27 cellular contexts compared by ENCODE assay signal in genomic region chr11:113728814-113729213, GRCh38. TPM values are rescaled to one million over a fixed set of nuclear protein-coding genes. Genes with fewer than 3 reads are reported as not detected.
DNase-seq lines count a peak whose midpoint lies in the region; ATAC-seq and TF ChIP-seq lines count a peak whose summit lies in the region.
"Had no signal": no experiment of that assay in that cellular context is flagged by ENCODE, and none has a peak within 500 bp of the region (broad histone marks: within the 10 kb centered on the region; RNA-seq: fewer than 3 reads in every experiment).

No MANE protein-coding gene starts in this region.

- H3K4me1 ChIP-seq in Panc1 (ENCODE audit: control insufficient read depth, insufficient read depth, low read length) = peaks cover 6% of the 10 kb centered on the region; the same call in 1 of the 2 replicates

- H3K36me3 ChIP-seq in Panc1 (ENCODE audit: control insufficient read depth, insufficient read depth, low read length) = 0 out of 2 replicates have a peak, but pooled peaks cover 8% of the 10 kb centered on the region

- CTCF ChIA-PET in Panc1 (lab: Charles Lee) = interaction anchor here (0.9 kb wide), 1 partner anchor 61 kb away, joined by 3 read pairs; no protein-coding TSS in a partner anchor
- CTCF ChIA-PET in activated CD8-positive, alpha-beta T cell treated with anti-CD3 and anti-CD28 coated beads, Interleukin-2, amount 10 ng/mL, durations not matched to agents 7 days and 5 days (lab: Charles Lee) = no interaction called here

- no peaks in the 10 kb centered on the region for H3K27me3 Mint-ChIP-seq in activated CD8-positive, alpha-beta T cell treated with anti-CD3 and anti-CD28 coated beads, Interleukin-2, amount 10 ng/mL, durations not matched to agents 7 days and 5 days (ENCODE audit: low read depth)
- H3K27me3 Mint-ChIP-seq: activated CD8-positive, alpha-beta T cell treated with anti-CD3 and anti-CD28 coated beads for 36 hours had no signal

- H3K4me3 Mint-ChIP-seq in activated CD8-positive, alpha-beta T cell treated with anti-CD3 and anti-CD28 coated beads, Interleukin-2, amount 10 ng/mL, durations not matched to agents 7 days and 5 days = no peak overlapping the region
- H3K4me3 Mint-ChIP-seq: activated CD8-positive, alpha-beta T cell treated with anti-CD3 and anti-CD28 coated beads for 36 hours; CD8-positive, alpha-beta T cell; nephron had no signal

- peak overlapping the region; percentile 74; the same call in 1 of the 2 replicates for H3K27ac ChIP-seq in Panc1 (ENCODE audit: low read length)
- H3K27ac ChIP-seq: gastrocnemius medialis, PC-9, SJSA1, tibial artery had no signal

- POLR2A ChIA-PET in Panc1 (lab: Charles Lee) = no interaction called here
- POLR2A ChIA-PET in activated CD8-positive, alpha-beta T cell treated with anti-CD3 and anti-CD28 coated beads, Interleukin-2, amount 10 ng/mL, durations not matched to agents 7 days and 5 days (lab: Charles Lee) = no interaction called here

- intact Hi-C loops in Panc1 (cut with micrococcal nuclease; ENCODE audit: unreplicated experiment) = no loop called here

- in situ Hi-C loops in Panc1 (cut with HindIII; ENCODE audit: low pct_unique_long_range_greater_than_20kb, low sequenced_read_pairs) = no loop called here

- DNase-seq in Kasumi-1 (lab: John Stamatoyannopoulos, UW) = peak; percentile 60 to 69
- DNase-seq in Panc1 (ENCODE audit: low read depth, low spot score) = no peak
- peak; percentile 15 for DNase-seq in dermis blood vessel endothelial cell
- DNase-seq in putamen (ENCODE audit: low spot score) = peak; percentile 59
- DNase-seq in NCI-H146 (lab: John Stamatoyannopoulos, UW) = no peak
- no peak for DNase-seq in activated CD8-positive, alpha-beta T cell treated with anti-CD3 and anti-CD28 coated beads, Interleukin-2, amount 10 ng/mL, durations not matched to agents 7 days and 5 days
- DNase-seq: activated CD8-positive, alpha-beta T cell treated with anti-CD3 and anti-CD28 coated beads for 36 hours; activated naive CD4-positive, alpha-beta T cell treated with anti-CD3 and anti-CD28 coated beads, Interleukin-2, amount 50 U/mL, for 16 hours; activated T-cell treated with anti-CD3 and anti-CD28 coated beads, Interleukin-2, amount 50 U/mL, for 1 hour; CD8-positive, alpha-beta T cell; central memory CD4-positive, alpha-beta T cell; gastrocnemius medialis; NCI-H1694 treated with DMSO at 0.1 percent for 48 hours; NCI-H748 treated with DMSO at 0.1 percent for 48 hours; PC-9; stimulated activated CD4-positive, alpha-beta T cell treated with anti-CD3 and anti-CD28 coated beads, Interleukin-2, amount 100 ng/mL, for 24 hours; stimulated activated naive CD4-positive, alpha-beta T cell had no signal

- BruUV-seq in Panc1 (replicated peaks; lab: Mats Ljungman, UMichigan) = no TSS peak

- H3K4me3 ChIP-seq in Panc1 (ENCODE audit: low read depth in 2 of 2, low read length in 2 of 2) = no peak overlapping the region
- H3K4me3 ChIP-seq: gastrocnemius medialis, PC-9, SJSA1, tibial artery had no signal

- TF ChIP-seq CTCF in Panc1 (IDR thresholded peaks at IDR 0.05) = no peak

- H3K27ac Mint-ChIP-seq in activated CD8-positive, alpha-beta T cell treated with anti-CD3 and anti-CD28 coated beads, Interleukin-2, amount 10 ng/mL, durations not matched to agents 7 days and 5 days = no peak overlapping the region
- H3K27ac Mint-ChIP-seq: activated CD8-positive, alpha-beta T cell treated with anti-CD3 and anti-CD28 coated beads for 36 hours; CD8-positive, alpha-beta T cell; nephron had no signal

- H3K4me1 Mint-ChIP-seq in activated CD8-positive, alpha-beta T cell treated with anti-CD3 and anti-CD28 coated beads, Interleukin-2, amount 10 ng/mL, durations not matched to agents 7 days and 5 days (ENCODE audit: low read depth) = no peaks in the 10 kb centered on the region

- no peaks in the 10 kb centered on the region for H3K27me3 ChIP-seq in Panc1 (ENCODE audit: control insufficient read depth, insufficient read depth, low read length)
- H3K27me3 ChIP-seq: gastrocnemius medialis, SJSA1, tibial artery had no signal

- no peaks in the 10 kb centered on the region for H3K9me3 ChIP-seq in Panc1 (ENCODE audit: control insufficient read depth, insufficient read depth, low read depth, low read length)
- H3K9me3 ChIP-seq: gastrocnemius medialis, SJSA1, tibial artery had no signal

- H3K36me3 Mint-ChIP-seq in activated CD8-positive, alpha-beta T cell treated with anti-CD3 and anti-CD28 coated beads, Interleukin-2, amount 10 ng/mL, durations not matched to agents 7 days and 5 days (ENCODE audit: low read depth) = peaks cover 15% of the 10 kb centered on the region

- ATAC-seq in Panc1 (no peak), HG02759 (IDR thresholded peaks at IDR 0.05; ENCODE audit: unreplicated experiment) (no peak)
- ATAC-seq in activated CD8-positive, alpha-beta T cell treated with anti-CD3 and anti-CD28 coated beads, Interleukin-2, amount 10 ng/mL, durations not matched to agents 7 days and 5 days = no peak
- ATAC-seq: activated CD4-positive, CD25-positive, alpha-beta regulatory T cell treated with anti-CD3 and anti-CD28 coated beads, Interleukin-2, amount 50 U/mL, for 24 hours; activated CD8-positive, alpha-beta T cell treated with anti-CD3 and anti-CD28 coated beads for 36 hours; CD8-positive, alpha-beta T cell; gastrocnemius medialis had no signal

- no peaks in the 10 kb centered on the region for H3K9me3 Mint-ChIP-seq in activated CD8-positive, alpha-beta T cell treated with anti-CD3 and anti-CD28 coated beads, Interleukin-2, amount 10 ng/mL, durations not matched to agents 7 days and 5 days (ENCODE audit: insufficient read depth)
- H3K9me3 Mint-ChIP-seq: activated CD8-positive, alpha-beta T cell treated with anti-CD3 and anti-CD28 coated beads for 36 hours; CD8-positive, alpha-beta T cell; nephron had no signal

RNA-seq across cellular contexts. Expression of gene TMPRSS5, which starts 22.7 kb away (rescaled TPM):
- total RNA-seq in Panc1 (2021; ENCODE audit: unreplicated experiment) = 0.85 TPM
- 0.82 TPM for polyA plus RNA-seq in Panc1 (2012; ENCODE audit: insufficient read length)
- total RNA-seq in dermis blood vessel endothelial cell = 0.14 and 0.17 TPM in 2 replicates
- total RNA-seq in activated CD8-positive, alpha-beta T cell treated with anti-CD3 and anti-CD28 coated beads, Interleukin-2, amount 10 ng/mL, durations not matched to agents 7 days and 5 days = under 1 TPM; 0.31 to 0.71 TPM

RNA-seq across cellular contexts. Expression of gene ZW10, which starts 44.7 kb away (rescaled TPM):
- total RNA-seq in Panc1 (2021; ENCODE audit: unreplicated experiment) (31.5 TPM), dermis blood vessel endothelial cell (23.3 and 31.6 TPM in 2 replicates)
- polyA plus RNA-seq in Panc1 (2012; ENCODE audit: insufficient read length) = 15.7 TPM
- 10 to 100 TPM; 21.0 to 21.5 TPM for total RNA-seq in activated CD8-positive, alpha-beta T cell treated with anti-CD3 and anti-CD28 coated beads, Interleukin-2, amount 10 ng/mL, durations not matched to agents 7 days and 5 days

RNA-seq across cellular contexts. Expression of gene CLDN25, which starts 50.8 kb away (rescaled TPM):
- not detected for total RNA-seq in Panc1 (2021; ENCODE audit: unreplicated experiment)
- not detected for polyA plus RNA-seq in Panc1 (2012; ENCODE audit: insufficient read length)
- total RNA-seq in dermis blood vessel endothelial cell = not detected in 2 replicates
- total RNA-seq in activated CD8-positive, alpha-beta T cell treated with anti-CD3 and anti-CD28 coated beads, Interleukin-2, amount 10 ng/mL, durations not matched to agents 7 days and 5 days = not detected
- total RNA-seq: activated CD8-positive, alpha-beta T cell treated with anti-CD3 and anti-CD28 coated beads for 36 hours; aorta; CD8-positive, alpha-beta T cell; gastrocnemius medialis; H1; PC-9; posterior vena cava; SJSA1; T-helper 2 cell treated with Interferon-gamma antibody and Interleukin-4, amounts not matched to agents 100 ng/mL and 5 ng/mL, for 36 hours had no signal
- polyA plus RNA-seq: aorta, esophagus, H1 had no signal

Comparison
In these comparisons a context has a peak if more than half of its experiments do, and no peak if none do; other contexts are left out.
1. DNase-seq: peak in Kasumi-1 (2 of 2), dermis blood vessel endothelial cell (single experiment) and putamen (single experiment); none in Panc1 (single experiment), NCI-H146 (single experiment) and activated CD8-positive, alpha-beta T cell treated with anti-CD3 and anti-CD28 coated beads, Interleukin-2, amount 10 ng/mL, durations not matched to agents 7 days and 5 days (single experiment).